In the genomic region with DNA sequence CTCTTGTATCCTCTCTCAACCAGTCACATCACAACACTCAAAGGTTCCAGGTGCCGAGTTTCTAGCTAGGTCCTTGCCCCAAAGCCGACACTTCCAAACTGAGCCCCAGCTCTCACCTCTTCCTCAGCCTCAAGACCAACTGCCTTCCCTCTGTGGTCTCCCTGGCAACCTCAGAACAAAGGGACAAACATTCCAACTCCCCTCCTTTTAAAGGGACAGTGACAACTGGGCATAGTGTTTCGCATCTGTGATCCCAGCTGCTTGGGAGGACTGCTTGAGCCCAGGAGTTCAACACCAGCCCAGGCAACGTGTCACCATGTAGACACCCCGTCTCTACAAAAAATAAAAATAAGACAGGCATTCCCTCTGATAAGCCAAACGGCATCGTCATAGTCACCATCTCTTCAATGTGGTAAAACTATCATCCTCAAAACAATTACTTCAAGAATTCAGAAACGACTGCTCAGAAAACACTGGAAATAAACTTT, we compare ENCODE assay signal across 9 cellular contexts. TPM values are rescaled to one million over a fixed set of nuclear protein-coding genes. Genes with fewer than 3 reads are reported as not detected.
DNase-seq lines count a peak whose midpoint lies in the region; ATAC-seq, FAIRE-seq and TF ChIP-seq lines count a peak whose summit lies in the region.
"Had no signal": no experiment of that assay in that cellular context is flagged by ENCODE, and none has a peak within 500 bp of the region (broad histone marks: within the 10 kb centered on the region; RNA-seq: fewer than 3 reads in every experiment).

No MANE protein-coding gene starts in this region.

- H3K36me3 ChIP-seq in HAP-1 (replicated peaks) (peaks cover 30% of the 10 kb centered on the region), transverse colon (peaks cover 0 to 25% (median 10%) of the 10 kb centered on the region in 4 donors)

- no peak for TF ChIP-seq CTCF in A549 (IDR thresholded peaks at IDR 0.05)
- no peak for TF ChIP-seq CTCF in WTC11 (IDR thresholded peaks at IDR 0.05)
- TF ChIP-seq CTCF in transverse colon (IDR thresholded peaks at IDR 0.05) = no peak

- ATAC-seq in A549 = peak in 1 of 2 experiments; percentile 79; a peak in 3 of 6 replicates
- ATAC-seq in WTC11 = peak; percentile 70
- peak; percentile 76 to 86 for ATAC-seq in right cardiac atrium
- ATAC-seq in stimulated activated effector memory CD8-positive, alpha-beta T cell treated with anti-CD3 and anti-CD28 coated beads, Interleukin-12 subunit alpha, Interleukin-12 subunit beta, amount 100 ng/mL, for 72 hours = no peak
- ATAC-seq in HG02642 (IDR thresholded peaks at IDR 0.05; ENCODE audit: poor library complexity, unreplicated experiment) = no peak
- ATAC-seq in GM21723 (IDR thresholded peaks at IDR 0.05; ENCODE audit: unreplicated experiment) = no peak
- ATAC-seq: GM12878 had no signal

- FAIRE-seq in A549 (lab: Jason Lieb, UNC) = no peak
- FAIRE-seq: GM12878 had no signal

- H3K9me3 ChIP-seq in A549 (no peaks in the 10 kb centered on the region), HAP-1 (no peaks in the 10 kb centered on the region), right cardiac atrium (ENCODE audit: control insufficient read depth, low read length) (no peaks in the 10 kb centered on the region), transverse colon (no peaks in the 10 kb centered on the region)

- CTCF ChIA-PET in A549 (lab: Yijun Ruan, JAX) = interaction anchor here (1.1 to 22.6 kb wide), 3 partner anchors 9 to 94 kb away, joined by 3 to 368 read pairs (median 15); no protein-coding TSS in a partner anchor
- CTCF ChIA-PET in WTC11 (lab: Charles Lee) = interaction anchor here (1.0 to 2.2 kb wide), 7 partner anchors 13 to 92 kb away, joined by 3 to 18 read pairs (median 4); a partner anchor contains a TSS

- H3K9me3 Mint-ChIP-seq in WTC11 = no peaks in the 10 kb centered on the region
- no peaks in the 10 kb centered on the region for H3K9me3 Mint-ChIP-seq in stimulated activated effector memory CD8-positive, alpha-beta T cell treated with anti-CD3 and anti-CD28 coated beads, Interleukin-12 subunit alpha, Interleukin-12 subunit beta, amount 100 ng/mL, for 72 hours

- no peaks in the 10 kb centered on the region for H3K27me3 Mint-ChIP-seq in WTC11 (ENCODE audit: low read depth)

- H3K27ac ChIP-seq in A549 (no peak overlapping the region), right cardiac atrium (ENCODE audit: low read length) (no peak overlapping the region), transverse colon (peak overlapping the region in 2 of 4 donors; percentile 23 to 30)

- in situ Hi-C loops in HAP-1 (cut with MboI; ENCODE audit: low sequenced_read_pairs) = no loop called here
- in situ Hi-C loops in transverse colon (cut with MboI; ENCODE audit: low pct_ligation_motif_present in 1 of 4, low pct_unique_long_range_greater_than_20kb in 1 of 4, low sequenced_read_pairs in 3 of 4) = no loop called here

- H3K4me3 Mint-ChIP-seq in WTC11 = peak overlapping the region; percentile 46
- H3K4me3 Mint-ChIP-seq in stimulated activated effector memory CD8-positive, alpha-beta T cell treated with anti-CD3 and anti-CD28 coated beads, Interleukin-12 subunit alpha, Interleukin-12 subunit beta, amount 100 ng/mL, for 72 hours = peak overlapping the region; percentile 47

- DNase-seq in A549 (ENCODE audit: low read depth in 1 of 2, low spot score in 1 of 2) (peak; percentile 41 to 63), HAP-1 (ENCODE audit: low spot score in 2 of 2) (peak; percentile 62 to 79), WTC11 (ENCODE audit: low spot score) (peak; percentile 61), right cardiac atrium (no peak), transverse colon (no peak)
- no peak for DNase-seq in stimulated activated effector memory CD8-positive, alpha-beta T cell treated with anti-CD3 and anti-CD28 coated beads, Interleukin-12 subunit alpha, Interleukin-12 subunit beta, amount 100 ng/mL, for 72 hours (ENCODE audit: low spot score in 2 of 2)

- TF ChIP-seq POLR2A in A549 (IDR thresholded peaks at IDR 0.05; ENCODE audit: low read length) = no peak
- TF ChIP-seq POLR2A in transverse colon (IDR thresholded peaks at IDR 0.05) = no peak

- H3K4me2 ChIP-seq in A549 = peak overlapping the region; percentile 3; the same call in 1 of the 3 replicates

- no peak for TF ChIP-seq RAD21 in A549 (conservative IDR thresholded peaks at IDR 0.05 in 1 of 2, IDR thresholded peaks at IDR 0.05 in 1 of 2)

- H3K4me1 ChIP-seq in A549 = peaks cover 39% of the 10 kb centered on the region
- H3K4me1 ChIP-seq in HAP-1 = peaks cover 49% of the 10 kb centered on the region
- peaks cover 19% of the 10 kb centered on the region for H3K4me1 ChIP-seq in right cardiac atrium (ENCODE audit: control insufficient read depth, insufficient read depth, low read length)
- peaks cover 35 to 65% (median 53%) of the 10 kb centered on the region in 4 donors for H3K4me1 ChIP-seq in transverse colon

- 66% methylated on average over 8 of the region's 8 CpGs for WGBS in A549 (ENCODE audit: missing lambda C conversion rate)
- WGBS in right cardiac atrium = 17% methylated on average over 8 of the region's 8 CpGs
- WGBS in transverse colon (ENCODE audit: low coverage in 1 of 2), 2 donors = 52 to 53% methylated on average over 5 to 8 of the region's 8 CpGs

- POLR2A ChIA-PET in A549 (lab: Yijun Ruan, JAX) (no interaction called here), WTC11 (lab: Charles Lee) (interaction anchor here (0.6 to 0.9 kb wide), 3 partner anchors 10 to 13 kb away, joined by 3 read pairs; no protein-coding TSS in a partner anchor)

- H3K36me3 Mint-ChIP-seq in WTC11 = peaks cover 32% of the 10 kb centered on the region
- H3K36me3 Mint-ChIP-seq in stimulated activated effector memory CD8-positive, alpha-beta T cell treated with anti-CD3 and anti-CD28 coated beads, Interleukin-12 subunit alpha, Interleukin-12 subunit beta, amount 100 ng/mL, for 72 hours = peaks cover 78% of the 10 kb centered on the region

- H3K4me1 Mint-ChIP-seq in WTC11 = peaks cover 59% of the 10 kb centered on the region
- H3K4me1 Mint-ChIP-seq in stimulated activated effector memory CD8-positive, alpha-beta T cell treated with anti-CD3 and anti-CD28 coated beads, Interleukin-12 subunit alpha, Interleukin-12 subunit beta, amount 100 ng/mL, for 72 hours = peaks cover 67% of the 10 kb centered on the region

- H3K4me3 ChIP-seq in A549 (no peak overlapping the region), HAP-1 (no peak overlapping the region), right cardiac atrium (ENCODE audit: low read length) (peak overlapping the region; percentile 26), transverse colon (no peak overlapping the region)
- H3K4me3 ChIP-seq: GM12878 had no signal

- H3K27me3 ChIP-seq in HAP-1 (ENCODE audit: low read depth) (no peaks in the 10 kb centered on the region), right cardiac atrium (ENCODE audit: control insufficient read depth, insufficient read depth) (no peaks in the 10 kb centered on the region), transverse colon (no peaks in the 10 kb centered on the region)

- TF ChIP-seq EP300 in A549 (IDR thresholded peaks at IDR 0.05) (no peak), transverse colon (IDR thresholded peaks at IDR 0.05; ENCODE audit: low read depth) (no peak)

- intact Hi-C loops in right cardiac atrium (cut with DNase I) (no loop called here), transverse colon (cut with DNase I; ENCODE audit: low total_unique reads) (no loop called here)

- peak overlapping the region; percentile 97 for H3K27ac Mint-ChIP-seq in WTC11
- peak overlapping the region; percentile 82 for H3K27ac Mint-ChIP-seq in stimulated activated effector memory CD8-positive, alpha-beta T cell treated with anti-CD3 and anti-CD28 coated beads, Interleukin-12 subunit alpha, Interleukin-12 subunit beta, amount 100 ng/mL, for 72 hours

TF ChIP-seq in WTC11, 78 proteins besides CTCF, POLR2A, EP300 and RAD21 (continues in another document):
- TF ChIP-seq JAZF1 (CRISPR knock-in tag; IDR thresholded peaks at IDR 0.05) = no peak

RNA-seq across cellular contexts. Expression of a gene that starts 11.3 kb away (rescaled TPM):
- polyA plus RNA-seq in A549 (2011; rRNA removed) (12.6 and 15.3 TPM in 2 replicates), A549 (2017; fragmentation: RNase III; extraction: RNeasy Plus Mini Kit Qiagen cat#74134 plus additional on column Dnase treatment) (14.8 to 16.2 TPM (median 15.4 TPM) in 3 replicates), right cardiac atrium (23.3 TPM)
- polyA plus RNA-seq in A549 (2012; cell fraction: cytosol; rRNA removed) = 7.0 and 8.3 TPM in 2 replicates
- polyA plus RNA-seq in A549 (2012; cell fraction: nucleus; rRNA removed) = 30.1 and 39.5 TPM in 2 replicates
- polyA minus RNA-seq in A549 (2011; rRNA and poly(A)+ RNA removed) = 21.1 and 23.1 TPM in 2 replicates
- total RNA-seq in WTC11 (2021) (69.3 to 87.3 TPM (median 71.6 TPM) in 3 replicates), right cardiac atrium (10 to 100 TPM; 38.1 to 42.5 (median 40.0) TPM), transverse colon (100 to 1,000 TPM in 1 of 4 donors, 10 to 100 TPM in 3; 68.3 to 135 (median 88.0) TPM)

RNA-seq across cellular contexts. Expression of a gene that starts 22.9 kb away (rescaled TPM):
- polyA plus RNA-seq in A549 (2011; rRNA removed) = 24.5 and 25.0 TPM in 2 replicates
- 15.3 and 16.0 TPM in 2 replicates for polyA plus RNA-seq in A549 (2012; cell fraction: cytosol; rRNA removed)
- 13.1 and 19.2 TPM in 2 replicates for polyA plus RNA-seq in A549 (2012; cell fraction: nucleus; rRNA removed)
- polyA plus RNA-seq in A549 (2017; fragmentation: RNase III; extraction: RNeasy Plus Mini Kit Qiagen cat#74134 plus additional on column Dnase treatment) = 18.6 to 19.2 TPM (median 19.0 TPM) in 3 replicates
- 21.9 and 24.0 TPM in 2 replicates for polyA minus RNA-seq in A549 (2011; rRNA and poly(A)+ RNA removed)
- 56.2 to 70.2 TPM (median 56.6 TPM) in 3 replicates for total RNA-seq in WTC11 (2021)
- 10 to 100 TPM; 19.0 to 22.1 (median 20.0) TPM for total RNA-seq in right cardiac atrium
- 8.9 TPM for polyA plus RNA-seq in right cardiac atrium
- total RNA-seq in transverse colon = 10 to 100 TPM; 29.5 to 34.1 (median 31.7) TPM

RNA-seq across cellular contexts. Expression of a gene that starts 37.5 kb away (rescaled TPM):
- polyA plus RNA-seq in A549 (2011; rRNA removed) = 0.05 TPM in 1 of 2 replicates, not detected in the other
- 0.01 TPM in 1 of 2 replicates, not detected in the other for polyA plus RNA-seq in A549 (2012; cell fraction: cytosol; rRNA removed)
- polyA plus RNA-seq in A549 (2012; cell fraction: nucleus; rRNA removed) = 0.06 and 0.13 TPM in 2 replicates
- not detected in 3 replicates for polyA plus RNA-seq in A549 (2017; fragmentation: RNase III; extraction: RNeasy Plus Mini Kit Qiagen cat#74134 plus additional on column Dnase treatment)
- polyA minus RNA-seq in A549 (2011; rRNA and poly(A)+ RNA removed) = 0.73 TPM in 1 of 2 replicates, not detected in the other
- total RNA-seq in WTC11 (2021) = 26.2 to 41.7 TPM (median 30.8 TPM) in 3 replicates
- total RNA-seq in right cardiac atrium = 1 to 10 TPM; 1.5 to 4.8 (median 2.2) TPM
- polyA plus RNA-seq in right cardiac atrium = 3.1 TPM
- 10 to 100 TPM in 1 of 4 donors, 1 to 10 TPM in 3; 2.8 to 32.9 (median 4.6) TPM for total RNA-seq in transverse colon

RNA-seq across cellular contexts. Expression of a gene that starts 53.4 kb away (rescaled TPM):
- 7.1 and 7.3 TPM in 2 replicates for polyA plus RNA-seq in A549 (2011; rRNA removed)
- 3.6 and 3.8 TPM in 2 replicates for polyA plus RNA-seq in A549 (2012; cell fraction: cytosol; rRNA removed)
- 2.2 and 3.4 TPM in 2 replicates for polyA plus RNA-seq in A549 (2012; cell fraction: nucleus; rRNA removed)
- polyA plus RNA-seq in A549 (2017; fragmentation: RNase III; extraction: RNeasy Plus Mini Kit Qiagen cat#74134 plus additional on column Dnase treatment) = 5.1 to 6.1 TPM (median 5.6 TPM) in 3 replicates
- 2.0 and 2.9 TPM in 2 replicates for polyA minus RNA-seq in A549 (2011; rRNA and poly(A)+ RNA removed)
- total RNA-seq in WTC11 (2021) = 19.7 to 20.4 TPM (median 20.3 TPM) in 3 replicates
- total RNA-seq in right cardiac atrium = 1 to 10 TPM; 7.8 to 9.9 (median 8.2) TPM
- 5.2 TPM for polyA plus RNA-seq in right cardiac atrium
- 10 to 100 TPM in 1 of 4 donors, 1 to 10 TPM in 3; 5.2 to 19.9 (median 5.9) TPM for total RNA-seq in transverse colon

Comparison
In these comparisons a context has a peak if more than half of its experiments do, and no peak if none do; other contexts are left out.
1. ATAC-seq: peak in WTC11 (single experiment) and right cardiac atrium (2 of 2); none in stimulated activated effector memory CD8-positive, alpha-beta T cell treated with anti-CD3 and anti-CD28 coated beads, Interleukin-12 subunit alpha, Interleukin-12 subunit beta, amount 100 ng/mL, for 72 hours (single experiment), HG02642 (single experiment) and GM21723 (single experiment).
2. DNase-seq: peak in A549 (2 of 2), HAP-1 (2 of 2) and WTC11 (single experiment); none in right cardiac atrium (0 of 3), stimulated activated effector memory CD8-positive, alpha-beta T cell treated with anti-CD3 and anti-CD28 coated beads, Interleukin-12 subunit alpha, Interleukin-12 subunit beta, amount 100 ng/mL, for 72 hours (0 of 2) and transverse colon (single experiment).